ENCODE assay signal across 11 cellular contexts in the genomic region with DNA sequence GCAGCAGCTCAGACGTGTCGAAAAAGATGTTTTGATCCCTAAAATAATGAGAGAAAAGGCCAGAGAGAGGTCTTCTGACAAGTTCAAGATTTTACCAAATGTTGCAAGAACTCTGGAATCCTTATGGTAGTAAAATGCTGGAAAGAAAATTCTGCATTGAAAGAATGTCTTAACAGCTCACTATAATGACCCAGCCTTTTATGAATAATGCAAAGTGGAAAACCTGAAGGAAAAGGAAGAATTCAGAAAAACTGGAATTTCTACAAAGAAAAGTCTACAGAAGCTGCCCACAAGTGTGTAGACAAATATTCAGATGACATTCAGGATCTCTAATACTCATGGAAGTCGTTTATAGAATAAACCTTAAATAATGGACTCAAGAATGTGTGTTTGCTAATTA. TPM values are rescaled to one million over a fixed set of nuclear protein-coding genes. Genes with fewer than 3 reads are reported as not detected.
A peak's percentile ranks its signal among the peaks of the same experiment; 100 is the strongest.
DNase-seq lines count a peak whose midpoint lies in the region; ATAC-seq and TF ChIP-seq lines count a peak whose summit lies in the region.
"Had no signal": no experiment of that assay in that cellular context is flagged by ENCODE, and none has a peak within 500 bp of the region (broad histone marks: within the 10 kb centered on the region; RNA-seq: fewer than 3 reads in every experiment).

No MANE protein-coding gene starts in this region.

- H3K79me2 ChIP-seq in Loucy (ENCODE audit: insufficient read depth, low read length): peaks cover 24% of the 10 kb centered on the region

- peak overlapping the region; percentile 61 for H3K9ac ChIP-seq in Loucy (ENCODE audit: low read depth, low read length, poor library complexity, severe bottlenecking)

- peak overlapping the region; percentile 68 for H3K4me3 Mint-ChIP-seq in activated CD8-positive, alpha-beta memory T cell treated with anti-CD3 and anti-CD28 coated beads, Interleukin-2, amount 10 ng/mL, durations not matched to agents 7 days and 5 days
- peak overlapping the region; percentile 73 for H3K4me3 Mint-ChIP-seq in activated CD8-positive, alpha-beta T cell treated with anti-CD3 and anti-CD28 coated beads, Interleukin-2, amount 10 ng/mL, durations not matched to agents 7 days and 5 days

- peaks cover 24% of the 10 kb centered on the region for H3K4me1 ChIP-seq in Loucy (ENCODE audit: insufficient read depth, low read length, poor library complexity, severe bottlenecking)
- H3K4me1 ChIP-seq in spleen: peaks cover 16 to 56% (median 38%) of the 10 kb centered on the region in 6 donors
- H3K4me1 ChIP-seq: uterus had no signal

- H3K4me3 ChIP-seq in Loucy (ENCODE audit: low read length, poor library complexity, severe bottlenecking) (peak overlapping the region; percentile 76), spleen (no peak overlapping the region)

- H3K9me3 ChIP-seq in Loucy (ENCODE audit: insufficient read depth, low read depth, low read length) (no peaks in the 10 kb centered on the region), spleen (no peaks in the 10 kb centered on the region)
- H3K9me3 ChIP-seq: uterus had no signal

- peak overlapping the region; percentile 73; the same call in 1 of the 2 replicates for H2AFZ ChIP-seq in Loucy (ENCODE audit: low read length)

- 45 to 64% (median 55%) methylated on average over 3 of the region's 3 CpGs for WGBS in spleen, 5 donors

- H3K27ac Mint-ChIP-seq in activated CD8-positive, alpha-beta memory T cell treated with anti-CD3 and anti-CD28 coated beads, Interleukin-2, amount 10 ng/mL, durations not matched to agents 7 days and 5 days: no peak overlapping the region
- H3K27ac Mint-ChIP-seq in activated CD8-positive, alpha-beta T cell treated with anti-CD3 and anti-CD28 coated beads, Interleukin-2, amount 10 ng/mL, durations not matched to agents 7 days and 5 days: peak overlapping the region; percentile 89

- peaks cover 24% of the 10 kb centered on the region for H3K36me3 Mint-ChIP-seq in activated CD8-positive, alpha-beta memory T cell treated with anti-CD3 and anti-CD28 coated beads, Interleukin-2, amount 10 ng/mL, durations not matched to agents 7 days and 5 days
- peaks cover 24% of the 10 kb centered on the region for H3K36me3 Mint-ChIP-seq in activated CD8-positive, alpha-beta T cell treated with anti-CD3 and anti-CD28 coated beads, Interleukin-2, amount 10 ng/mL, durations not matched to agents 7 days and 5 days (ENCODE audit: low read depth)

- peaks cover 19% of the 10 kb centered on the region for H3K4me1 Mint-ChIP-seq in activated CD8-positive, alpha-beta memory T cell treated with anti-CD3 and anti-CD28 coated beads, Interleukin-2, amount 10 ng/mL, durations not matched to agents 7 days and 5 days
- H3K4me1 Mint-ChIP-seq in activated CD8-positive, alpha-beta T cell treated with anti-CD3 and anti-CD28 coated beads, Interleukin-2, amount 10 ng/mL, durations not matched to agents 7 days and 5 days (ENCODE audit: low read depth): peaks cover 21% of the 10 kb centered on the region

- H3F3A ChIP-seq in Loucy (ENCODE audit: low read depth): peaks cover 4% of the 10 kb centered on the region

- no peak for TF ChIP-seq CTCF in Loucy (conservative IDR thresholded peaks at IDR 0.05; ENCODE audit: low read length)
- TF ChIP-seq CTCF in spleen (IDR thresholded peaks at IDR 0.05 in 8 of 11, conservative IDR thresholded peaks at IDR 0.05 in 3 of 11): no peak

- H3K36me3 ChIP-seq in Loucy (ENCODE audit: insufficient read depth, low read length) (no peaks in the 10 kb centered on the region), spleen (peaks cover 0 to 7% (median 0%) of the 10 kb centered on the region in 6 donors)
- H3K36me3 ChIP-seq: uterus had no signal

- TF ChIP-seq POLR2A in spleen (IDR thresholded peaks at IDR 0.05): no peak

- no peak for ATAC-seq in activated CD8-positive, alpha-beta memory T cell treated with anti-CD3 and anti-CD28 coated beads, Interleukin-2, amount 10 ng/mL, durations not matched to agents 7 days and 5 days
- no peak for ATAC-seq in activated CD8-positive, alpha-beta T cell treated with anti-CD3 and anti-CD28 coated beads, Interleukin-2, amount 10 ng/mL, durations not matched to agents 7 days and 5 days
- no peak for ATAC-seq in sciatic nerve
- no peak for ATAC-seq in HG03159 (IDR thresholded peaks at IDR 0.05; ENCODE audit: unreplicated experiment)

- no peaks in the 10 kb centered on the region for H3K9me2 ChIP-seq in Loucy (replicated peaks; ENCODE audit: low read depth, low read length)

- DNase-seq in activated CD8-positive, alpha-beta memory T cell treated with anti-CD3 and anti-CD28 coated beads, Interleukin-2, amount 10 ng/mL, durations not matched to agents 7 days and 5 days: no peak
- DNase-seq in activated CD8-positive, alpha-beta memory T cell treated with anti-CD3 and anti-CD28 coated beads, Interleukin-2, amount 50 U/mL, for 4 hours: no peak
- DNase-seq in activated CD8-positive, alpha-beta T cell treated with anti-CD3 and anti-CD28 coated beads, Interleukin-2, amount 10 ng/mL, durations not matched to agents 7 days and 5 days: no peak
- no peak for DNase-seq in spleen
- no peak for DNase-seq in sciatic nerve (ENCODE audit: low spot score)
- DNase-seq in RPMI8226: no peak

- peaks cover 13% of the 10 kb centered on the region for H4K20me1 ChIP-seq in Loucy (ENCODE audit: insufficient read depth, low read length, poor library complexity, severe bottlenecking)

- H3K4me2 ChIP-seq in Loucy (ENCODE audit: low read depth, low read length, poor library complexity, severe bottlenecking): peak overlapping the region; percentile 77

- peak overlapping the region in 6 of 8 donors; percentile 22 to 94 (median 92) for H3K27ac ChIP-seq in spleen

- POLR2A ChIA-PET in activated CD8-positive, alpha-beta T cell treated with anti-CD3 and anti-CD28 coated beads, Interleukin-2, amount 10 ng/mL, durations not matched to agents 7 days and 5 days (lab: Charles Lee): interaction anchor here (1.4 to 8.3 kb wide), 3 partner anchors 21 to 176 kb away, joined by 6 to 61 read pairs (median 23); a partner anchor contains a TSS

- intact Hi-C loops in spleen (cut with DNase I; ENCODE audit: low total_unique reads): loop anchor here (5.0 to 10.0 kb wide), 2 partner anchors 55 to 92 kb away; no protein-coding TSS in a partner anchor
- intact Hi-C loops in sciatic nerve (cut with DNase I): loop anchor here (5.0 kb wide), 1 partner anchor 97 kb away; no protein-coding TSS in a partner anchor

- peaks cover 5% of the 10 kb centered on the region for H3K27me3 Mint-ChIP-seq in activated CD8-positive, alpha-beta memory T cell treated with anti-CD3 and anti-CD28 coated beads, Interleukin-2, amount 10 ng/mL, durations not matched to agents 7 days and 5 days
- peaks cover 6% of the 10 kb centered on the region for H3K27me3 Mint-ChIP-seq in activated CD8-positive, alpha-beta T cell treated with anti-CD3 and anti-CD28 coated beads, Interleukin-2, amount 10 ng/mL, durations not matched to agents 7 days and 5 days (ENCODE audit: low read depth)
- H3K27me3 Mint-ChIP-seq: progenitor cell of endocrine pancreas; stimulated activated naive CD8-positive, alpha-beta T cell treated with anti-CD3 and anti-CD28 coated beads, Interleukin-15, Interleukin-2, amounts not matched to agents 100 ng/mL and 50 ng/mL, for 24 hours had no signal

- H3K27me3 ChIP-seq in Loucy (ENCODE audit: insufficient read depth, low read length, poor library complexity, severe bottlenecking) (no peaks in the 10 kb centered on the region), spleen (replicated peaks in 1 of 7) (no peaks in the 10 kb centered on the region)
- H3K27me3 ChIP-seq: uterus had no signal

- CTCF ChIA-PET in activated CD8-positive, alpha-beta memory T cell treated with anti-CD3 and anti-CD28 coated beads, Interleukin-2, amount 10 ng/mL, durations not matched to agents 7 days and 5 days (lab: Charles Lee): interaction anchor here (0.7 to 10.0 kb wide), 13 partner anchors 8 to 247 kb away, joined by 3 to 175 read pairs (median 8); a partner anchor contains a TSS
- CTCF ChIA-PET in activated CD8-positive, alpha-beta T cell treated with anti-CD3 and anti-CD28 coated beads, Interleukin-2, amount 10 ng/mL, durations not matched to agents 7 days and 5 days (lab: Charles Lee): interaction anchor here (0.5 to 10.5 kb wide), 16 partner anchors 8 to 242 kb away, joined by 3 to 233 read pairs (median 4); no protein-coding TSS in a partner anchor

- no peaks in the 10 kb centered on the region for H3K9me3 Mint-ChIP-seq in activated CD8-positive, alpha-beta memory T cell treated with anti-CD3 and anti-CD28 coated beads, Interleukin-2, amount 10 ng/mL, durations not matched to agents 7 days and 5 days (ENCODE audit: low read depth)
- H3K9me3 Mint-ChIP-seq in activated CD8-positive, alpha-beta T cell treated with anti-CD3 and anti-CD28 coated beads, Interleukin-2, amount 10 ng/mL, durations not matched to agents 7 days and 5 days (ENCODE audit: insufficient read depth): no peaks in the 10 kb centered on the region
- H3K9me3 Mint-ChIP-seq: stimulated activated naive CD8-positive, alpha-beta T cell treated with anti-CD3 and anti-CD28 coated beads, Interleukin-15, Interleukin-2, amounts not matched to agents 100 ng/mL and 50 ng/mL, for 24 hours had no signal

RNA-seq across cellular contexts. Expression of a gene that starts 1.8 kb away (rescaled TPM):
- total RNA-seq in activated CD8-positive, alpha-beta memory T cell treated with anti-CD3 and anti-CD28 coated beads, Interleukin-2, amount 10 ng/mL, durations not matched to agents 7 days and 5 days: 100 to 1,000 TPM; 151 to 214 TPM
- total RNA-seq in activated CD8-positive, alpha-beta T cell treated with anti-CD3 and anti-CD28 coated beads, Interleukin-2, amount 10 ng/mL, durations not matched to agents 7 days and 5 days: 100 to 1,000 TPM; 147 to 153 TPM
- total RNA-seq in spleen (100 to 1,000 TPM in 6 of 7 donors, 10 to 100 TPM in 1; 96.4 to 136 (median 107) TPM), sciatic nerve (16.2 TPM)
- 10 to 100 TPM; 23.2 to 38.4 (median 29.8) TPM for polyA plus RNA-seq in spleen
